Comparison of ENCODE assay signal across 15 cellular contexts in genomic region chr2:7473135-7473771, GRCh38.
"Had no signal": no experiment of that assay in that cellular context is flagged by ENCODE, and none has a peak within 500 bp of the region (broad histone marks: within the 10 kb centered on the region; RNA-seq: fewer than 3 reads in every experiment).

No MANE protein-coding gene starts in this region.

- H3K27ac Mint-ChIP-seq: activated B cell treated with CpG ODN at 0.5 μM for 24 hours; naive B cell; stimulated activated naive B cell treated with anti-CD40 and anti-IgM and Interleukin-4, amounts not matched to agents 10 μg/mL and 1 μg/mL and 100 μg/mL, for 72 hours; T-helper 17 cell had no signal

- H3K4me3 Mint-ChIP-seq: activated B cell treated with CpG ODN at 0.5 μM for 24 hours; naive B cell; stimulated activated naive B cell treated with anti-CD40 and anti-IgM and Interleukin-4, amounts not matched to agents 10 μg/mL and 1 μg/mL and 100 μg/mL, for 72 hours; T-helper 17 cell had no signal

- H3K36me3 Mint-ChIP-seq: naive B cell; stimulated activated naive B cell treated with anti-CD40 and anti-IgM and Interleukin-4, amounts not matched to agents 10 μg/mL and 1 μg/mL and 100 μg/mL, for 72 hours had no signal

- H3K4me1 Mint-ChIP-seq: activated B cell treated with CpG ODN at 0.5 μM for 24 hours; naive B cell; stimulated activated naive B cell treated with anti-CD40 and anti-IgM and Interleukin-4, amounts not matched to agents 10 μg/mL and 1 μg/mL and 100 μg/mL, for 72 hours; T-helper 17 cell had no signal

- DNase-seq: activated B cell treated with CpG ODN at 0.5 μM for 24 hours; activated CD4-positive, alpha-beta T cell treated with anti-CD3 and anti-CD28 coated beads, Interleukin-2, amount 50 U/mL, for 1 hour; aorta; cerebellar nuclear complex; effector memory CD4-positive, alpha-beta T cell; foreskin fibroblast; hippocampal formation; naive B cell; pancreas; SHP77 treated with DMSO at 0.1 percent for 48 hours; stimulated activated naive B cell treated with anti-CD40 and anti-IgM and Interleukin-4, amounts not matched to agents 10 μg/mL and 1 μg/mL and 100 μg/mL, for 72 hours; T-helper 17 cell; trophoblast cell had no signal

- ATAC-seq: left lobe of liver; pancreas; SK-N-SH treated with all-trans-retinoic acid at 6 μM for 48 hours; stimulated activated naive B cell treated with anti-CD40 and anti-IgM and Interleukin-4, amounts not matched to agents 10 μg/mL and 1 μg/mL and 100 μg/mL, for 72 hours; T-helper 17 cell had no signal

- H3K9me3 Mint-ChIP-seq: activated B cell treated with CpG ODN at 0.5 μM for 24 hours had no signal
